In genomic region chr15:31347981-31348803, GRCh38 we compare ENCODE assay signal across 13 cellular contexts. TPM values are rescaled to one million over a fixed set of nuclear protein-coding genes. Genes with fewer than 3 reads are reported as not detected.
DNase-seq lines count a peak whose midpoint lies in the region; ATAC-seq and TF ChIP-seq lines count a peak whose summit lies in the region.
"Had no signal": no experiment of that assay in that cellular context is flagged by ENCODE, and none has a peak within 500 bp of the region (broad histone marks: within the 10 kb centered on the region; RNA-seq: fewer than 3 reads in every experiment).

No MANE protein-coding gene starts in this region.

- H3K27me3 ChIP-seq in esophagus squamous epithelium (no peaks in the 10 kb centered on the region), mesendoderm (ENCODE audit: insufficient read depth, low read length, poor library complexity) (no peaks in the 10 kb centered on the region)
- H3K27me3 ChIP-seq: cardiac muscle cell had no signal

- peaks cover 100% of the 10 kb centered on the region for H3K4me1 Mint-ChIP-seq in activated T-cell treated with anti-CD3 and anti-CD28 coated beads, Interleukin-2, amount 50 U/mL, for 4 hours (ENCODE audit: low read depth)
- peaks cover 78% of the 10 kb centered on the region for H3K4me1 Mint-ChIP-seq in T-helper 17 cell
- H3K4me1 Mint-ChIP-seq in stimulated activated naive CD8-positive, alpha-beta T cell treated with anti-CD3 and anti-CD28 coated beads, Interleukin-15, amount 100 ng/mL, for 72 hours, result peaks cover 99% of the 10 kb centered on the region

- no peak overlapping the region for H2AK5ac ChIP-seq in mesendoderm (ENCODE audit: low read length)

- H4K5ac ChIP-seq in mesendoderm (ENCODE audit: low read length), result no peak overlapping the region

- H3K56ac ChIP-seq in mesendoderm (ENCODE audit: low read length), result no peak overlapping the region

- no peak overlapping the region for H3K4me3 ChIP-seq in esophagus squamous epithelium
- no peak overlapping the region for H3K4me3 ChIP-seq in mesendoderm (ENCODE audit: low read length)
- H3K4me3 ChIP-seq: cardiac muscle cell had no signal

- intact Hi-C loops in esophagus squamous epithelium (cut with DNase I), result no loop called here

- no peaks in the 10 kb centered on the region for H3K9me3 ChIP-seq in T-helper 17 cell (ENCODE audit: control insufficient read depth, low read length, poor library complexity, severe bottlenecking)
- no peaks in the 10 kb centered on the region for H3K9me3 ChIP-seq in esophagus squamous epithelium
- H3K9me3 ChIP-seq: SK-N-SH had no signal

- no peak for ATAC-seq in activated T-cell treated with anti-CD3 and anti-CD28 coated beads, Interleukin-2, amount 50 U/mL, for 4 hours
- ATAC-seq in T-helper 17 cell (no peak), GM18505 (IDR thresholded peaks at IDR 0.05; ENCODE audit: unreplicated experiment) (no peak), HG02870 (IDR thresholded peaks at IDR 0.05; ENCODE audit: unreplicated experiment) (no peak)
- ATAC-seq in stimulated activated naive CD8-positive, alpha-beta T cell treated with anti-CD3 and anti-CD28 coated beads, Interleukin-15, amount 100 ng/mL, for 72 hours, result no peak

- no peaks in the 10 kb centered on the region for H3K27me3 Mint-ChIP-seq in activated T-cell treated with anti-CD3 and anti-CD28 coated beads, Interleukin-2, amount 50 U/mL, for 4 hours (ENCODE audit: low read depth)
- H3K27me3 Mint-ChIP-seq in T-helper 17 cell, result no peaks in the 10 kb centered on the region
- H3K27me3 Mint-ChIP-seq in stimulated activated naive CD8-positive, alpha-beta T cell treated with anti-CD3 and anti-CD28 coated beads, Interleukin-15, amount 100 ng/mL, for 72 hours, result no peaks in the 10 kb centered on the region
- H3K27me3 Mint-ChIP-seq: type B pancreatic cell had no signal

- no peak overlapping the region for H3K18ac ChIP-seq in mesendoderm (ENCODE audit: low read length)

- no peak for TF ChIP-seq CTCF in esophagus squamous epithelium (IDR thresholded peaks at IDR 0.05)

- peak overlapping the region; percentile 88 for H3K4me3 Mint-ChIP-seq in activated T-cell treated with anti-CD3 and anti-CD28 coated beads, Interleukin-2, amount 50 U/mL, for 4 hours
- peak overlapping the region; percentile 21 for H3K4me3 Mint-ChIP-seq in T-helper 17 cell
- H3K4me3 Mint-ChIP-seq in stimulated activated naive CD8-positive, alpha-beta T cell treated with anti-CD3 and anti-CD28 coated beads, Interleukin-15, amount 100 ng/mL, for 72 hours, result peak overlapping the region; percentile 95 to 96
- H3K4me3 Mint-ChIP-seq: type B pancreatic cell had no signal

- no peak overlapping the region for H2BK120ac ChIP-seq in mesendoderm (ENCODE audit: low read depth, low read length)

- no peak for DNase-seq in activated T-cell treated with anti-CD3 and anti-CD28 coated beads, Interleukin-2, amount 50 U/mL, for 4 hours
- no peak for DNase-seq in activated T-cell treated with anti-CD3 and anti-CD28 coated beads, Interleukin-2, amount 50 U/mL, for 48 hours
- DNase-seq in T-helper 17 cell (no peak), esophagus squamous epithelium (lab: John Stamatoyannopoulos, UW) (no peak), mesendoderm (no peak)
- no peak for DNase-seq in stimulated activated naive CD8-positive, alpha-beta T cell treated with anti-CD3 and anti-CD28 coated beads, Interleukin-15, amount 100 ng/mL, for 72 hours
- DNase-seq: ACHN, NCI-H2227 treated with DMSO at 0.1 percent for 48 hours, SK-N-SH had no signal

- H3K36me3 Mint-ChIP-seq in activated T-cell treated with anti-CD3 and anti-CD28 coated beads, Interleukin-2, amount 50 U/mL, for 4 hours (ENCODE audit: insufficient read depth), result peaks cover 10% of the 10 kb centered on the region
- H3K36me3 Mint-ChIP-seq in T-helper 17 cell (ENCODE audit: low read depth), result no peaks in the 10 kb centered on the region
- H3K36me3 Mint-ChIP-seq: type B pancreatic cell had no signal

- H3K9ac ChIP-seq in mesendoderm (ENCODE audit: low read length), result no peak overlapping the region
- H3K9ac ChIP-seq: SK-N-SH had no signal

- peak overlapping the region in 3 of 4 donors; percentile 5 to 77 (median 75) for H3K27ac ChIP-seq in esophagus squamous epithelium
- H3K27ac ChIP-seq in mesendoderm (ENCODE audit: low read depth, low read length), result no peak overlapping the region
- H3K27ac ChIP-seq: cardiac muscle cell had no signal

- peak overlapping the region; percentile 99 for H3K27ac Mint-ChIP-seq in T-helper 17 cell
- H3K27ac Mint-ChIP-seq in stimulated activated naive CD8-positive, alpha-beta T cell treated with anti-CD3 and anti-CD28 coated beads, Interleukin-15, amount 100 ng/mL, for 72 hours, result peak overlapping the region; percentile 49 to 63
- H3K27ac Mint-ChIP-seq: type B pancreatic cell had no signal

- no peak overlapping the region for H2BK5ac ChIP-seq in mesendoderm (ENCODE audit: low read length)

- no peak overlapping the region for H3K4ac ChIP-seq in mesendoderm (ENCODE audit: low read depth, low read length)

- no peak for TF ChIP-seq POLR2A in esophagus squamous epithelium (IDR thresholded peaks at IDR 0.05)
- TF ChIP-seq POLR2A in GM18505 (IDR thresholded peaks at IDR 0.05; ENCODE audit: borderline replicate concordance, extremely low read depth, insufficient read depth, insufficient read length), result no peak

- H3K79me2 ChIP-seq in mesendoderm (ENCODE audit: control insufficient read depth, insufficient read depth, low read length), result peaks cover 6% of the 10 kb centered on the region

- H2BK15ac ChIP-seq in mesendoderm (replicated peaks; ENCODE audit: low read depth), result no peak overlapping the region

- H3K4me1 ChIP-seq in esophagus squamous epithelium (peaks cover 34 to 100% (median 82%) of the 10 kb centered on the region in 3 donors), mesendoderm (ENCODE audit: control insufficient read depth, low read depth, low read length) (peaks cover 3% of the 10 kb centered on the region)

- peaks cover 29% of the 10 kb centered on the region for H3K79me1 ChIP-seq in mesendoderm (ENCODE audit: low read length)

- H4K8ac ChIP-seq in mesendoderm (ENCODE audit: low read depth, low read length), result no peak overlapping the region

- no peak overlapping the region for H3K23ac ChIP-seq in mesendoderm (ENCODE audit: low read length)

- H3K36me3 ChIP-seq in esophagus squamous epithelium (peaks cover 0 to 40% (median 0%) of the 10 kb centered on the region in 3 donors), mesendoderm (ENCODE audit: control insufficient read depth, insufficient read depth, low read length) (no peaks in the 10 kb centered on the region)
- H3K36me3 ChIP-seq: cardiac muscle cell had no signal

- H3K4me2 ChIP-seq in mesendoderm (ENCODE audit: low read length), result no peak overlapping the region
- H3K4me2 ChIP-seq: SK-N-SH had no signal

- WGBS in esophagus squamous epithelium, 2 donors, result 88 to 93% methylated on average over 13 of the region's 19 CpGs
- no CpG with 5 or more reads among the region's 19 CpGs for whole genome bisulfite sequencing in mesendoderm (ENCODE audit: extremely low coverage, insufficient coverage, low lambda C conversion rate)

- H3K9me3 Mint-ChIP-seq in activated T-cell treated with anti-CD3 and anti-CD28 coated beads, Interleukin-2, amount 50 U/mL, for 4 hours, result no peaks in the 10 kb centered on the region
- H3K9me3 Mint-ChIP-seq in stimulated activated naive CD8-positive, alpha-beta T cell treated with anti-CD3 and anti-CD28 coated beads, Interleukin-15, amount 100 ng/mL, for 72 hours, result no peaks in the 10 kb centered on the region
- H3K9me3 Mint-ChIP-seq: type B pancreatic cell had no signal

RNA-seq across cellular contexts. Expression of gene KLF13, which starts 21.6 kb away (rescaled TPM):
- total RNA-seq in activated T-cell treated with anti-CD3 and anti-CD28 coated beads, Interleukin-2, amount 50 U/mL, for 4 hours, result 10 to 100 TPM; 75.0 to 82.8 (median 81.8) TPM
- total RNA-seq in T-helper 17 cell (100 to 1,000 TPM; 184 to 226 TPM), esophagus squamous epithelium (10 to 100 TPM; 16.4 to 54.6 (median 41.8) TPM)
- 28.4 TPM for polyA plus RNA-seq in mesendoderm (2013, experiment 1 of 2)
- polyA plus RNA-seq in mesendoderm (2013, experiment 2 of 2), result 29.2 TPM

Comparison
In these comparisons a context has a peak if more than half of its experiments do, and no peak if none do; other contexts are left out.
1. H3K4me3 Mint-ChIP-seq: peak in every context shown above with its lines; median percentile 96 in stimulated activated naive CD8-positive, alpha-beta T cell treated with anti-CD3 and anti-CD28 coated beads, Interleukin-15, amount 100 ng/mL, for 72 hours; 88 in activated T-cell treated with anti-CD3 and anti-CD28 coated beads, Interleukin-2, amount 50 U/mL, for 4 hours; 21 in T-helper 17 cell.